Comparison of ENCODE assay signal across 1 cellular context in the genomic region with DNA sequence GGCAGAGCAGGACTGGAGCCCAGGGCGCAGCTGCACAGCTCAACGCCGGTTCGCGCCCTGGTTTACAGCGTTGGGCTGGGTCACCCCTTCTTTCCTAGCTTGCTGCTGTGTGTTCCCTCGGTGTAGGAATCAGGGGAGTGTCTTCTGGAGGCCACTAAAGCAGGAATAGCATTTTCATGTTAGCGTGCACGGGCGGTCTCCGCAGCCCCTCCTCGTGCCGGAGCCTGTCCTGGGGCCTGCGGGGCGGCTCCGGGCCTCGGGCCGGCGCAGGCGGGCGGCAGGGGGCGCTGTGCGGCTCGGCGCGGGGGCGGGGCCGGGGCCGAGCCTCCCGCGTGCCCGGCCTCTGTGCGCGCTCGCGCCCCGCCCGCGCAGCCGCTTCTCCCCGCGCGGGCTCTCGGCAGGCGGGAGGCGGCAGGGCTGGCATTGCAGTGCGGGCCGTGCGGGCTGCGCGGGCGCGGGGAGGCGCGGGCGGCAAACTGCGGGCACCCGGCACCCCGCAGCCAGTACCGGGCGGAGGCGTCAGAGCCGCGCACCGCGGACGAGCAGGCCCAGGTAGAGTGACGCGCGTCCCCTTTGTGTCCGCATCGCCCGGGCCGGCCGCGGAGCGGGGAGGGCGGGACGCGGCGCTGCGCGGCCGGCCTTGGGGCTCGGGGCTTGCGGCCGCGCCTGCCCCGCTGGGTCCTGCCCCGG.
TF ChIP-seq lines count a peak whose summit lies in the region.

A gene with protein sequence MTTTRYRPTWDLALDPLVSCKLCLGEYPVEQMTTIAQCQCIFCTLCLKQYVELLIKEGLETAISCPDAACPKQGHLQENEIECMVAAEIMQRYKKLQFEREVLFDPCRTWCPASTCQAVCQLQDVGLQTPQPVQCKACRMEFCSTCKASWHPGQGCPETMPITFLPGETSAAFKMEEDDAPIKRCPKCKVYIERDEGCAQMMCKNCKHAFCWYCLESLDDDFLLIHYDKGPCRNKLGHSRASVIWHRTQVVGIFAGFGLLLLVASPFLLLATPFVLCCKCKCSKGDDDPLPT (plus strand): TSS at position 342 of the 690 bp plus-strand sequence. CDS start 79,515 bp downstream, outside the sequence.

TF ChIP-seq in K562, 482 proteins besides CTCF, POLR2A, EP300 and RAD21 (continued from another document and continues in another):
- TF ChIP-seq ZNF592 (IDR thresholded peaks at IDR 0.05) (0 out of 2 replicates have a peak, but pooled peaks have one; percentile 30), PCBP1 (IDR thresholded peaks at IDR 0.05; ENCODE audit: low read depth, low read length, poor library complexity, severe bottlenecking) (no peak), THRAP3 (IDR thresholded peaks at IDR 0.05; ENCODE audit: borderline replicate concordance) (no peak), SRSF7 (optimal IDR thresholded peaks at IDR 0.05; ENCODE audit: low read depth, low read length) (no peak), CGGBP1 (CRISPR knock-in tag; IDR thresholded peaks at IDR 0.05) (no peak), CAMTA2 (CRISPR knock-in tag; conservative IDR thresholded peaks at IDR 0.05) (no peak), ETS2 (tag; IDR thresholded peaks at IDR 0.05; ENCODE audit: borderline replicate concordance, poor library complexity, severe bottlenecking) (no peak), ZNF224 (CRISPR knock-in tag; IDR thresholded peaks at IDR 0.05) (0 out of 2 replicates have a peak, but pooled peaks have one; percentile 51), NCOA4 (IDR thresholded peaks at IDR 0.05; ENCODE audit: partially characterized antibody) (no peak), POU5F1 (IDR thresholded peaks at IDR 0.05; ENCODE audit: borderline replicate concordance, low read depth, low read length, partially characterized antibody) (no peak), CBX1 (IDR thresholded peaks at IDR 0.05; ENCODE audit: low read depth) (0 out of 2 replicates have a peak, but pooled peaks have one; percentile 53), NFRKB (IDR thresholded peaks at IDR 0.05; ENCODE audit: low read depth) (no peak), ZNF175 (CRISPR knock-in tag; IDR thresholded peaks at IDR 0.05; ENCODE audit: low read depth) (no peak), HDGF (IDR thresholded peaks at IDR 0.05) (no peak), ELF2 (CRISPR knock-in tag; IDR thresholded peaks at IDR 0.05) (no peak), MECOM (CRISPR knock-in tag; IDR thresholded peaks at IDR 0.05) (no peak), FOSL1 (tag; conservative IDR thresholded peaks at IDR 0.05) (no peak), ZNF134 (CRISPR knock-in tag; conservative IDR thresholded peaks at IDR 0.05) (no peak), IRF1 (CRISPR knock-in tag; IDR thresholded peaks at IDR 0.05; ENCODE audit: borderline replicate concordance) (no peak), CHD4 (IDR thresholded peaks at IDR 0.05; ENCODE audit: insufficient read depth, insufficient replicate concordance, low read depth, low read length, poor library complexity, severe bottlenecking) (no peak), ZNF431 (CRISPR knock-in tag; IDR thresholded peaks at IDR 0.05) (peak; percentile 82), ESRRB (CRISPR knock-in tag; IDR thresholded peaks at IDR 0.05; ENCODE audit: borderline replicate concordance) (no peak), SNRNP70 (optimal IDR thresholded peaks at IDR 0.05; ENCODE audit: low read depth, low read length) (no peak)
- TF ChIP-seq, protein P1, sequence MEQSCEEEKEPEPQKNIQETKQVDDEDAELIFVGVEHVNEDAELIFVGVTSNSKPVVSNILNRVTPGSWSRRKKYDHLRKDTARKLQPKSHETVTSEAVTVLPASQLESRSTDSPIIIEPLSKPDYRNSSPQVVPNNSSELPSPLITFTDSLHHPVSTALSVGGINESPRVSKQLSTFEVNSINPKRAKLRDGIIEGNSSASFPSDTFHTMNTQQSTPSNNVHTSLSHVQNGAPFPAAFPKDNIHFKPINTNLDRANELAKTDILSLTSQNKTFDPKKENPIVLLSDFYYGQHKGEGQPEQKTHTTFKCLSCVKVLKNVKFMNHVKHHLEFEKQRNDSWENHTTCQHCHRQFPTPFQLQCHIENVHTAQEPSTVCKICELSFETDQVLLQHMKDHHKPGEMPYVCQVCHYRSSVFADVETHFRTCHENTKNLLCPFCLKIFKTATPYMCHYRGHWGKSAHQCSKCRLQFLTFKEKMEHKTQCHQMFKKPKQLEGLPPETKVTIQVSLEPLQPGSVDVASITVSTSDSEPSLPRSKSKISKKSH (CRISPR knock-in tag; IDR thresholded peaks at IDR 0.05), result no peak
- TF ChIP-seq, protein P2, sequence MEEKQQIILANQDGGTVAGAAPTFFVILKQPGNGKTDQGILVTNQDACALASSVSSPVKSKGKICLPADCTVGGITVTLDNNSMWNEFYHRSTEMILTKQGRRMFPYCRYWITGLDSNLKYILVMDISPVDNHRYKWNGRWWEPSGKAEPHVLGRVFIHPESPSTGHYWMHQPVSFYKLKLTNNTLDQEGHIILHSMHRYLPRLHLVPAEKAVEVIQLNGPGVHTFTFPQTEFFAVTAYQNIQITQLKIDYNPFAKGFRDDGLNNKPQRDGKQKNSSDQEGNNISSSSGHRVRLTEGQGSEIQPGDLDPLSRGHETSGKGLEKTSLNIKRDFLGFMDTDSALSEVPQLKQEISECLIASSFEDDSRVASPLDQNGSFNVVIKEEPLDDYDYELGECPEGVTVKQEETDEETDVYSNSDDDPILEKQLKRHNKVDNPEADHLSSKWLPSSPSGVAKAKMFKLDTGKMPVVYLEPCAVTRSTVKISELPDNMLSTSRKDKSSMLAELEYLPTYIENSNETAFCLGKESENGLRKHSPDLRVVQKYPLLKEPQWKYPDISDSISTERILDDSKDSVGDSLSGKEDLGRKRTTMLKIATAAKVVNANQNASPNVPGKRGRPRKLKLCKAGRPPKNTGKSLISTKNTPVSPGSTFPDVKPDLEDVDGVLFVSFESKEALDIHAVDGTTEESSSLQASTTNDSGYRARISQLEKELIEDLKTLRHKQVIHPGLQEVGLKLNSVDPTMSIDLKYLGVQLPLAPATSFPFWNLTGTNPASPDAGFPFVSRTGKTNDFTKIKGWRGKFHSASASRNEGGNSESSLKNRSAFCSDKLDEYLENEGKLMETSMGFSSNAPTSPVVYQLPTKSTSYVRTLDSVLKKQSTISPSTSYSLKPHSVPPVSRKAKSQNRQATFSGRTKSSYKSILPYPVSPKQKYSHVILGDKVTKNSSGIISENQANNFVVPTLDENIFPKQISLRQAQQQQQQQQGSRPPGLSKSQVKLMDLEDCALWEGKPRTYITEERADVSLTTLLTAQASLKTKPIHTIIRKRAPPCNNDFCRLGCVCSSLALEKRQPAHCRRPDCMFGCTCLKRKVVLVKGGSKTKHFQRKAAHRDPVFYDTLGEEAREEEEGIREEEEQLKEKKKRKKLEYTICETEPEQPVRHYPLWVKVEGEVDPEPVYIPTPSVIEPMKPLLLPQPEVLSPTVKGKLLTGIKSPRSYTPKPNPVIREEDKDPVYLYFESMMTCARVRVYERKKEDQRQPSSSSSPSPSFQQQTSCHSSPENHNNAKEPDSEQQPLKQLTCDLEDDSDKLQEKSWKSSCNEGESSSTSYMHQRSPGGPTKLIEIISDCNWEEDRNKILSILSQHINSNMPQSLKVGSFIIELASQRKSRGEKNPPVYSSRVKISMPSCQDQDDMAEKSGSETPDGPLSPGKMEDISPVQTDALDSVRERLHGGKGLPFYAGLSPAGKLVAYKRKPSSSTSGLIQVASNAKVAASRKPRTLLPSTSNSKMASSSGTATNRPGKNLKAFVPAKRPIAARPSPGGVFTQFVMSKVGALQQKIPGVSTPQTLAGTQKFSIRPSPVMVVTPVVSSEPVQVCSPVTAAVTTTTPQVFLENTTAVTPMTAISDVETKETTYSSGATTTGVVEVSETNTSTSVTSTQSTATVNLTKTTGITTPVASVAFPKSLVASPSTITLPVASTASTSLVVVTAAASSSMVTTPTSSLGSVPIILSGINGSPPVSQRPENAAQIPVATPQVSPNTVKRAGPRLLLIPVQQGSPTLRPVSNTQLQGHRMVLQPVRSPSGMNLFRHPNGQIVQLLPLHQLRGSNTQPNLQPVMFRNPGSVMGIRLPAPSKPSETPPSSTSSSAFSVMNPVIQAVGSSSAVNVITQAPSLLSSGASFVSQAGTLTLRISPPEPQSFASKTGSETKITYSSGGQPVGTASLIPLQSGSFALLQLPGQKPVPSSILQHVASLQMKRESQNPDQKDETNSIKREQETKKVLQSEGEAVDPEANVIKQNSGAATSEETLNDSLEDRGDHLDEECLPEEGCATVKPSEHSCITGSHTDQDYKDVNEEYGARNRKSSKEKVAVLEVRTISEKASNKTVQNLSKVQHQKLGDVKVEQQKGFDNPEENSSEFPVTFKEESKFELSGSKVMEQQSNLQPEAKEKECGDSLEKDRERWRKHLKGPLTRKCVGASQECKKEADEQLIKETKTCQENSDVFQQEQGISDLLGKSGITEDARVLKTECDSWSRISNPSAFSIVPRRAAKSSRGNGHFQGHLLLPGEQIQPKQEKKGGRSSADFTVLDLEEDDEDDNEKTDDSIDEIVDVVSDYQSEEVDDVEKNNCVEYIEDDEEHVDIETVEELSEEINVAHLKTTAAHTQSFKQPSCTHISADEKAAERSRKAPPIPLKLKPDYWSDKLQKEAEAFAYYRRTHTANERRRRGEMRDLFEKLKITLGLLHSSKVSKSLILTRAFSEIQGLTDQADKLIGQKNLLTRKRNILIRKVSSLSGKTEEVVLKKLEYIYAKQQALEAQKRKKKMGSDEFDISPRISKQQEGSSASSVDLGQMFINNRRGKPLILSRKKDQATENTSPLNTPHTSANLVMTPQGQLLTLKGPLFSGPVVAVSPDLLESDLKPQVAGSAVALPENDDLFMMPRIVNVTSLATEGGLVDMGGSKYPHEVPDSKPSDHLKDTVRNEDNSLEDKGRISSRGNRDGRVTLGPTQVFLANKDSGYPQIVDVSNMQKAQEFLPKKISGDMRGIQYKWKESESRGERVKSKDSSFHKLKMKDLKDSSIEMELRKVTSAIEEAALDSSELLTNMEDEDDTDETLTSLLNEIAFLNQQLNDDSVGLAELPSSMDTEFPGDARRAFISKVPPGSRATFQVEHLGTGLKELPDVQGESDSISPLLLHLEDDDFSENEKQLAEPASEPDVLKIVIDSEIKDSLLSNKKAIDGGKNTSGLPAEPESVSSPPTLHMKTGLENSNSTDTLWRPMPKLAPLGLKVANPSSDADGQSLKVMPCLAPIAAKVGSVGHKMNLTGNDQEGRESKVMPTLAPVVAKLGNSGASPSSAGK (IDR thresholded peaks at IDR 0.05), result peak; percentile 86
- TF ChIP-seq, protein P3, sequence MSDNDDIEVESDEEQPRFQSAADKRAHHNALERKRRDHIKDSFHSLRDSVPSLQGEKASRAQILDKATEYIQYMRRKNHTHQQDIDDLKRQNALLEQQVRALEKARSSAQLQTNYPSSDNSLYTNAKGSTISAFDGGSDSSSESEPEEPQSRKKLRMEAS (CRISPR knock-in tag; IDR thresholded peaks at IDR 0.05), result peak; percentile 95
- TF ChIP-seq, protein P4, sequence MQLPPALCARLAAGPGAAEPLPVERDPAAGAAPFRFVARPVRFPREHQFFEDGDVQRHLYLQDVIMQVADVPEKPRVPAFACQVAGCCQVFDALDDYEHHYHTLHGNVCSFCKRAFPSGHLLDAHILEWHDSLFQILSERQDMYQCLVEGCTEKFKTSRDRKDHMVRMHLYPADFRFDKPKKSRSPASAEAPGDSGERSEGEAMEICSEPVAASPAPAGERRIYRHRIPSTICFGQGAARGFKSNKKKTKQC (CRISPR knock-in tag; IDR thresholded peaks at IDR 0.05), result peak; percentile 90; the same call in 1 of the 2 replicates
